Comparison of ENCODE assay signal across 21 cellular contexts in the genomic region with DNA sequence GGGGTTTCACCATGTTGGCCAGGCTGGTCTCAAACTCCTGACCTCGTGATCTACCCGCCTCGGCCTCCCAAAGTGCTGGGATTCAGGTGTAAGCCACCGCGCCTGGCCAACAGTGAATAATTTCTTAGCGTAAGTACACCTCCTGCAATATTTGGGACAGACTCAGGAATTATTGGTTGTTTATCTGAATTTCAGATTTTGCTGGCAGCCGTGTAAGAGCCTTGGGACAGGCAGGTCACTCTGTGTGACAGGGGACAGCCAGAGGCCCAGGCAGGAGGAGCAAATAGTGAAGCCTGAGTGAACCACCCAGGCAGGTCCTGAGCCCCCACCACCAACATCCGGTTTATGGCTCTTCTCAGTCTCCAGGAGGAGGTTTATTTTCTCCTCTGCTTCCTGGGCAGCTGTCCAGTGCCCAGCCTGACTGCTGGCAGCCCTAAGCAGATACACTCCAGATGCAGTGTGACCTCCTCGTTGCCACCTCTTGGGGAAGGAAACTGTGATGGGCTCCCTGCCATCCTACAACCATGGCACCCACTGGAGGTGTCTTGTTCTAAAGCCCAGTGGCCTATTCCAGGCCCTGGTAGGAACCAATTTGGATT. TPM values are rescaled to one million over a fixed set of nuclear protein-coding genes. Genes with fewer than 3 reads are reported as not detected.
DNase-seq lines count a peak whose midpoint lies in the region; TF ChIP-seq lines count a peak whose summit lies in the region.
"Had no signal": no experiment of that assay in that cellular context is flagged by ENCODE, and none has a peak within 500 bp of the region (broad histone marks: within the 10 kb centered on the region; RNA-seq: fewer than 3 reads in every experiment).

No MANE protein-coding gene starts in this region.

- H3K9me3 Mint-ChIP-seq in activated CD4-positive, alpha-beta memory T cell treated with anti-CD3 and anti-CD28 coated beads for 36 hours = peaks cover 7% of the 10 kb centered on the region
- H3K9me3 Mint-ChIP-seq: activated naive CD4-positive, alpha-beta T cell treated with anti-CD3 and anti-CD28 coated beads, Interleukin-2, amount 50 U/mL, for 24 hours; stimulated activated naive CD8-positive, alpha-beta T cell treated with anti-CD3 and anti-CD28 coated beads, Interleukin-15, Interleukin-2, amounts not matched to agents 100 ng/mL and 50 ng/mL, for 24 hours had no signal

- no peaks in the 10 kb centered on the region for H3K79me1 ChIP-seq in neuronal stem cell (ENCODE audit: low read depth, low read length)

- peaks cover 0 to 2% (median 0%) of the 10 kb centered on the region in 3 experiments for H3K27me3 ChIP-seq in neuronal stem cell (ENCODE audit: control insufficient read depth in 3 of 3, insufficient read depth in 3 of 3, low read depth in 1 of 3, low read length in 3 of 3)
- H3K27me3 ChIP-seq: neural progenitor cell, vagina had no signal

- no peak overlapping the region for H2BK12ac ChIP-seq in neuronal stem cell (ENCODE audit: low read length)

- no peak overlapping the region for H2BK5ac ChIP-seq in neuronal stem cell (ENCODE audit: low read length)

- H4K8ac ChIP-seq in neuronal stem cell (ENCODE audit: low read depth, low read length) = no peak overlapping the region

- no CpG with 5 or more reads among the region's 9 CpGs for WGBS in neuronal stem cell (ENCODE audit: extremely low coverage in 2 of 2, insufficient read length in 2 of 2, insufficient replicate concordance in 1 of 2), 2 donors

- no peak overlapping the region for H3K4me3 Mint-ChIP-seq in activated CD4-positive, alpha-beta memory T cell treated with anti-CD3 and anti-CD28 coated beads for 36 hours
- H3K4me3 Mint-ChIP-seq: activated naive CD4-positive, alpha-beta T cell treated with anti-CD3 and anti-CD28 coated beads, Interleukin-2, amount 50 U/mL, for 24 hours; activated T-cell treated with anti-CD3 and anti-CD28 coated beads, Interleukin-2, amount 50 U/mL, for 4 hours; memory B cell; stimulated activated naive CD8-positive, alpha-beta T cell treated with anti-CD3 and anti-CD28 coated beads, Interleukin-15, Interleukin-2, amounts not matched to agents 100 ng/mL and 50 ng/mL, for 24 hours had no signal

- H3K4me1 ChIP-seq in neuronal stem cell (ENCODE audit: control insufficient read depth in 2 of 2, insufficient read depth in 1 of 2, low read depth in 1 of 2, low read length in 2 of 2) = peaks cover 0 to 2% of the 10 kb centered on the region in 2 donors
- H3K4me1 ChIP-seq: Caco-2, neural progenitor cell had no signal

- H3K14ac ChIP-seq in neuronal stem cell (ENCODE audit: low read length) = peak overlapping the region; percentile 3

- no peak overlapping the region for H3K27ac ChIP-seq in neuronal stem cell (replicated peaks; ENCODE audit: low read length)
- H3K27ac ChIP-seq: neural progenitor cell, vagina had no signal

- no peak overlapping the region for H4K91ac ChIP-seq in neuronal stem cell (ENCODE audit: low read depth, low read length, poor library complexity)

- no peak overlapping the region for H2AFZ ChIP-seq in neuronal stem cell (ENCODE audit: low read length)
- H2AFZ ChIP-seq: neural progenitor cell had no signal

- H3K4ac ChIP-seq in neuronal stem cell (ENCODE audit: low read length) = no peak overlapping the region

- intact Hi-C loops in activated CD4-positive, alpha-beta memory T cell treated with anti-CD3 and anti-CD28 coated beads for 36 hours (cut with micrococcal nuclease) = no loop called here

- no peak overlapping the region for H3K27ac Mint-ChIP-seq in activated CD4-positive, alpha-beta memory T cell treated with anti-CD3 and anti-CD28 coated beads for 36 hours
- H3K27ac Mint-ChIP-seq: activated naive CD4-positive, alpha-beta T cell treated with anti-CD3 and anti-CD28 coated beads, Interleukin-2, amount 50 U/mL, for 24 hours; memory B cell; neural progenitor cell; stimulated activated naive CD8-positive, alpha-beta T cell treated with anti-CD3 and anti-CD28 coated beads, Interleukin-15, Interleukin-2, amounts not matched to agents 100 ng/mL and 50 ng/mL, for 24 hours had no signal

- DNase-seq in AG10803 (ENCODE audit: low read depth) (peak; percentile 13), LNCaP clone FGC (ENCODE audit: low read depth) (peak; percentile 19), fibroblast of villous mesenchyme (ENCODE audit: low read depth) (peak; percentile 47), neuronal stem cell (ENCODE audit: low spot score) (no peak), GM03348 (ENCODE audit: low spot score) (no peak), nucleus accumbens (lab: John Stamatoyannopoulos, UW) (no peak), glomerular visceral epithelial cell (ENCODE audit: extremely low spot score) (no peak)
- DNase-seq in activated CD4-positive, alpha-beta memory T cell treated with anti-CD3 and anti-CD28 coated beads for 36 hours = no peak
- DNase-seq: activated CD4-positive, alpha-beta T cell treated with anti-CD3 and anti-CD28 coated beads, Interleukin-2, amount 50 U/mL, for 4 hours; activated T-cell treated with anti-CD3 and anti-CD28 coated beads, Interleukin-2, amount 50 U/mL, for 4 hours; AML-193; Caco-2; cortex of kidney; GDM1; NCI-H774; RPMI8226 had no signal

- CTCF ChIA-PET in activated CD4-positive, alpha-beta memory T cell treated with anti-CD3 and anti-CD28 coated beads for 36 hours (lab: Charles Lee) = no interaction called here

- H2AK5ac ChIP-seq in neuronal stem cell (ENCODE audit: low read depth, low read length) = no peak overlapping the region

- no peaks in the 10 kb centered on the region for H3K36me3 ChIP-seq in neuronal stem cell (replicated peaks in 1 of 2; ENCODE audit: control insufficient read depth in 2 of 2, insufficient read depth in 2 of 2, low read length in 2 of 2)
- H3K36me3 ChIP-seq: neural progenitor cell, vagina had no signal

- H3K18ac ChIP-seq in neuronal stem cell (ENCODE audit: low read length) = no peak overlapping the region

- POLR2A ChIA-PET in activated CD4-positive, alpha-beta memory T cell treated with anti-CD3 and anti-CD28 coated beads for 36 hours (lab: Charles Lee) = no interaction called here

- H3K4me2 ChIP-seq in neuronal stem cell (ENCODE audit: insufficient read depth, low read length, poor library complexity, severe bottlenecking) = no peak overlapping the region
- H3K4me2 ChIP-seq: neural progenitor cell had no signal

- peaks cover 0 to 2% of the 10 kb centered on the region in 2 donors for H3K9me3 ChIP-seq in neuronal stem cell (replicated peaks in 1 of 2; ENCODE audit: control insufficient read depth in 2 of 2, insufficient read depth in 1 of 2, low read depth in 1 of 2, low read length in 2 of 2)
- H3K9me3 ChIP-seq: Caco-2, vagina had no signal

- H3K36me3 Mint-ChIP-seq in activated CD4-positive, alpha-beta memory T cell treated with anti-CD3 and anti-CD28 coated beads for 36 hours = no peaks in the 10 kb centered on the region
- H3K36me3 Mint-ChIP-seq: activated naive CD4-positive, alpha-beta T cell treated with anti-CD3 and anti-CD28 coated beads, Interleukin-2, amount 50 U/mL, for 24 hours; memory B cell; neural progenitor cell had no signal

- H3K4me3 ChIP-seq in AG10803 (ENCODE audit: low read length) (no peak overlapping the region), LNCaP clone FGC (ENCODE audit: low read depth, low read length) (no peak overlapping the region), fibroblast of villous mesenchyme (ENCODE audit: low read depth, low read length) (no peak overlapping the region), neuronal stem cell (ENCODE audit: low read length in 2 of 2) (no peak overlapping the region)
- H3K4me3 ChIP-seq: neural progenitor cell, vagina had no signal

- no peak overlapping the region for H3K23ac ChIP-seq in neuronal stem cell (ENCODE audit: low read depth, low read length, poor library complexity)

- no peak for TF ChIP-seq CTCF in AG10803 (conservative IDR thresholded peaks at IDR 0.05; ENCODE audit: low read length)
- no peak for TF ChIP-seq CTCF in LNCaP clone FGC (IDR thresholded peaks at IDR 0.05; ENCODE audit: control insufficient read depth, extremely low read depth, insufficient read depth)
- TF ChIP-seq CTCF in fibroblast of villous mesenchyme (IDR thresholded peaks at IDR 0.05; ENCODE audit: insufficient read depth, low read depth, low read length) = no peak

- no peak overlapping the region for H3K9ac ChIP-seq in neuronal stem cell (ENCODE audit: low read depth, low read length, poor library complexity)
- H3K9ac ChIP-seq: neural progenitor cell had no signal

- peaks cover 17% of the 10 kb centered on the region for H3K27me3 Mint-ChIP-seq in activated CD4-positive, alpha-beta memory T cell treated with anti-CD3 and anti-CD28 coated beads for 36 hours

- H3K4me1 Mint-ChIP-seq in activated CD4-positive, alpha-beta memory T cell treated with anti-CD3 and anti-CD28 coated beads for 36 hours (ENCODE audit: low read depth) = no peaks in the 10 kb centered on the region
- H3K4me1 Mint-ChIP-seq: activated naive CD4-positive, alpha-beta T cell treated with anti-CD3 and anti-CD28 coated beads, Interleukin-2, amount 50 U/mL, for 24 hours; memory B cell had no signal

- H2BK15ac ChIP-seq in neuronal stem cell (ENCODE audit: low read length) = no peak overlapping the region

- no peak overlapping the region for H2BK120ac ChIP-seq in neuronal stem cell (ENCODE audit: low read depth, low read length)

RNA-seq across cellular contexts. Expression of gene ADORA2B, which starts 26.2 kb away (rescaled TPM):
- total RNA-seq in fibroblast of villous mesenchyme = 14.8 and 50.5 TPM in 2 replicates
- 1.7 TPM for polyA plus RNA-seq in neuronal stem cell (2013, experiment 1 of 2)
- polyA plus RNA-seq in neuronal stem cell (2013, experiment 2 of 2) = 1.5 TPM
- total RNA-seq in activated CD4-positive, alpha-beta memory T cell treated with anti-CD3 and anti-CD28 coated beads for 36 hours = under 1 TPM; 0.24 to 0.27 TPM

Comparison
In these comparisons a context has a peak if more than half of its experiments do, and no peak if none do; other contexts are left out.
1. DNase-seq: peak in AG10803 (single experiment), LNCaP clone FGC (single experiment) and fibroblast of villous mesenchyme (single experiment); none in neuronal stem cell (single experiment), GM03348 (single experiment), nucleus accumbens (0 of 56), glomerular visceral epithelial cell (single experiment) and activated CD4-positive, alpha-beta memory T cell treated with anti-CD3 and anti-CD28 coated beads for 36 hours (single experiment).
2. RNA of gene ADORA2B, which starts 26.2 kb away (total RNA-seq): 14.8 to 50.5 TPM in fibroblast of villous mesenchyme; 0.24 to 0.27 TPM in activated CD4-positive, alpha-beta memory T cell treated with anti-CD3 and anti-CD28 coated beads for 36 hours; every median in the first group is over 10 times any median in the second.